ENCODE assay signal across 14 cellular contexts in the genomic region with DNA sequence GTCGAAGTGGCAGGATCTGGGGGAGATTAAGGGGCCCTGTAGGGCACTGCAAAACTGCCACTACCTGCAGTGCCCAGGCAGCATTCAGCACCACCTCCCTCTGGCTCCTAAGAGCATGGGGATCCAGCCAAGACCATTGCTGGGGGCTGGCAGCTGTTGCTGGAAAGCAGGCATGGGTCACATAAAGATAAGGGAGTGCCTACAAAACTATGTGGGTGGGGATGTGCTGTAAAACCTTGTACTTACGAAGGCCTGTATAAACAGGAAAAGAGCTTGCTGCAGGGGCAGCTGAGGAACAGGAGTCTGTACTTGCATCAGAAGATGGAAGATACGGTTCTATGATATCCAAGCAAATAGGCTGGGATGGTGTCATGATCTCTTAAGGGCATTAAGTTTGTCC. TPM values are rescaled to one million over a fixed set of nuclear protein-coding genes. Genes with fewer than 3 reads are reported as not detected.
A peak's percentile ranks its signal among the peaks of the same experiment; 100 is the strongest.
DNase-seq lines count a peak whose midpoint lies in the region; ATAC-seq and TF ChIP-seq lines count a peak whose summit lies in the region.
"Had no signal": no experiment of that assay in that cellular context is flagged by ENCODE, and none has a peak within 500 bp of the region (broad histone marks: within the 10 kb centered on the region; RNA-seq: fewer than 3 reads in every experiment).

No MANE protein-coding gene starts in this region.

- H3K4me1 Mint-ChIP-seq in T-cell: peaks cover 5 to 15% (median 12%) of the 10 kb centered on the region in 3 donors
- H3K4me1 Mint-ChIP-seq: activated B cell treated with CpG ODN at 0.5 μM for 24 hours; stimulated activated naive CD8-positive, alpha-beta T cell treated with anti-CD3 and anti-CD28 coated beads, Interleukin-15, amount 100 ng/mL, for 72 hours had no signal

- no peak for TF ChIP-seq CTCF in heart right ventricle (IDR thresholded peaks at IDR 0.05)

- DNase-seq in GM03348 (ENCODE audit: low spot score): peak; percentile 18
- DNase-seq in SJCRH30: peak; percentile 86 to 87
- DNase-seq in heart right ventricle: no peak
- peak; percentile 53 for DNase-seq in renal cortical epithelial cell (ENCODE audit: low read depth)
- DNase-seq in T-cell: no peak
- no peak for DNase-seq in NOMO-1 (lab: John Stamatoyannopoulos, UW; ENCODE audit: unreplicated experiment in 2 of 2)
- DNase-seq in hepatic stellate cell (ENCODE audit: low spot score): no peak
- DNase-seq in GF-D8 (lab: John Stamatoyannopoulos, UW): no peak
- DNase-seq: activated B cell treated with CpG ODN at 0.5 μM for 24 hours; activated T-cell treated with anti-CD3 and anti-CD28 coated beads, Interleukin-2, amount 50 U/mL, for 24 hours; MV-4-11; stimulated activated CD4-positive, alpha-beta T cell treated with anti-CD3 and anti-CD28 coated beads, Interleukin-2, amount 100 ng/mL, for 48 hours; stimulated activated naive CD8-positive, alpha-beta T cell treated with anti-CD3 and anti-CD28 coated beads, Interleukin-15, amount 100 ng/mL, for 72 hours had no signal

- H3K4me3 Mint-ChIP-seq in T-cell: no peak overlapping the region
- H3K4me3 Mint-ChIP-seq: activated B cell treated with CpG ODN at 0.5 μM for 24 hours; activated T-cell treated with anti-CD3 and anti-CD28 coated beads, Interleukin-2, amount 50 U/mL, for 24 hours; stimulated activated naive CD8-positive, alpha-beta T cell treated with anti-CD3 and anti-CD28 coated beads, Interleukin-15, amount 100 ng/mL, for 72 hours had no signal

- no peaks in the 10 kb centered on the region for H3K27me3 Mint-ChIP-seq in T-cell
- H3K27me3 Mint-ChIP-seq: activated B cell treated with CpG ODN at 0.5 μM for 24 hours; activated T-cell treated with anti-CD3 and anti-CD28 coated beads, Interleukin-2, amount 50 U/mL, for 24 hours; stimulated activated naive CD8-positive, alpha-beta T cell treated with anti-CD3 and anti-CD28 coated beads, Interleukin-15, amount 100 ng/mL, for 72 hours had no signal

- CTCF ChIA-PET in T-cell (lab: Charles Lee): interaction anchor here in 1 of 2 donors (0.7 kb wide), 1 partner anchor 192 kb away, joined by 8 read pairs; no protein-coding TSS in a partner anchor

- peaks cover 19% of the 10 kb centered on the region for H3K36me3 Mint-ChIP-seq in T-cell

- H3K27ac Mint-ChIP-seq in T-cell: no peak overlapping the region
- H3K27ac Mint-ChIP-seq: activated B cell treated with CpG ODN at 0.5 μM for 24 hours; activated T-cell treated with anti-CD3 and anti-CD28 coated beads, Interleukin-2, amount 50 U/mL, for 24 hours had no signal

- H3K9me3 Mint-ChIP-seq in T-cell: no peaks in the 10 kb centered on the region
- H3K9me3 Mint-ChIP-seq: activated B cell treated with CpG ODN at 0.5 μM for 24 hours; activated T-cell treated with anti-CD3 and anti-CD28 coated beads, Interleukin-2, amount 50 U/mL, for 24 hours; stimulated activated naive CD8-positive, alpha-beta T cell treated with anti-CD3 and anti-CD28 coated beads, Interleukin-15, amount 100 ng/mL, for 72 hours had no signal

- 38 to 46% methylated on average over 3 of the region's 3 CpGs for WGBS in heart right ventricle, 2 donors

- peak overlapping the region; percentile 36; the same call in 1 of the 2 replicates for H3K27ac ChIP-seq in SJCRH30
- no peak overlapping the region for H3K27ac ChIP-seq in heart right ventricle

- 0 out of 2 replicates have a peak, but pooled peaks cover 3% of the 10 kb centered on the region for H3K36me3 ChIP-seq in SJCRH30
- no peaks in the 10 kb centered on the region for H3K36me3 ChIP-seq in heart right ventricle

- H3K4me3 ChIP-seq in SJCRH30 (no peak overlapping the region), heart right ventricle (no peak overlapping the region)

- intact Hi-C loops in heart right ventricle (cut with DNase I): no loop called here

- peaks cover 7% of the 10 kb centered on the region for H3K4me1 ChIP-seq in SJCRH30
- peaks cover 0 to 10% (median 6%) of the 10 kb centered on the region in 9 donors for H3K4me1 ChIP-seq in heart right ventricle

- H3K27me3 ChIP-seq in SJCRH30 (no peaks in the 10 kb centered on the region), heart right ventricle (no peaks in the 10 kb centered on the region)

- POLR2A ChIA-PET in T-cell (lab: Charles Lee): interaction anchor here in 1 of 2 donors (0.7 kb wide), 1 partner anchor 235 kb away, joined by 6 read pairs; no protein-coding TSS in a partner anchor

- ATAC-seq in heart right ventricle: peak; percentile 50 to 87 (median 58)
- ATAC-seq in T-cell (replicated peaks in 1 of 4): no peak
- ATAC-seq: stimulated activated naive CD8-positive, alpha-beta T cell treated with anti-CD3 and anti-CD28 coated beads, Interleukin-15, amount 100 ng/mL, for 72 hours had no signal

- H3K9me3 ChIP-seq in SJCRH30 (replicated peaks): peaks cover 3% of the 10 kb centered on the region; the same call in 1 of the 2 replicates
- no peaks in the 10 kb centered on the region for H3K9me3 ChIP-seq in heart right ventricle

RNA-seq across cellular contexts. Expression of a gene that starts 27.1 kb away (rescaled TPM):
- 1.0 and 1.3 TPM in 2 replicates for total RNA-seq in SJCRH30 (2014; rRNA removed; shearing (Covaris generic))
- total RNA-seq in heart right ventricle (under 1 TPM in 8 of 10 donors, not detected in 2; 0.12 to 0.64 (median 0.32) TPM), renal cortical epithelial cell (0.35 and 0.40 TPM in 2 replicates), T-cell (1 to 10 TPM; 1.8 to 3.8 (median 2.2) TPM)
- under 1 TPM; 0.66 to 0.71 TPM for polyA plus RNA-seq in heart right ventricle
- total RNA-seq: epithelial cell of proximal tubule had no signal

Comparison
In these comparisons a context has a peak if more than half of its experiments do, and no peak if none do; other contexts are left out.
1. DNase-seq: peak in GM03348 (single experiment), SJCRH30 (2 of 2) and renal cortical epithelial cell (single experiment); none in heart right ventricle (0 of 2), T-cell (0 of 34), NOMO-1 (0 of 2), hepatic stellate cell (single experiment) and GF-D8 (single experiment).
2. ATAC-seq: peak in heart right ventricle (8 of 8); none in T-cell (0 of 4).